ENCODE assay signal across 19 cellular contexts in the genomic region with DNA sequence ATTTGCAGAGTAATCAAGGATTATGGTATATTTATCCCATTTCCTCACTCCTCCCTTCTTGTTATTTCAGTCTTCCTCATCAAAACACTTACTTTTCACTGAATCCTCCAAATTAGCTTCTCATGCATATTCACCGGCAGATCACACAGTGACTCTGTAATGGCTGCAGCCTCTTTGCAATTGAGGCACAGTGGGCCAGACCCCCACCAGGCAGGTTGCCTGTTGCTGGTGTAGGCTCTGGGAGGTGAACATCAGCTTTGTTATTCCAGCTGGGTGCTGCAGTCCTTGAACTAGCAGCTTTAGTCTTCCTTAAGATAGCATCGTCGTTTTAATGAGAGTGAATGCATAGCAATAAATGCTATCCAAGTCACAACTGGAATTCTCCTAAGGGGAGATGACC.
DNase-seq lines count a peak whose midpoint lies in the region; ATAC-seq and TF ChIP-seq lines count a peak whose summit lies in the region.
"Had no signal": no experiment of that assay in that cellular context is flagged by ENCODE, and none has a peak within 500 bp of the region (broad histone marks: within the 10 kb centered on the region; RNA-seq: fewer than 3 reads in every experiment).

No MANE protein-coding gene starts in this region.

- peak; percentile 77 for ATAC-seq in GM23338
- peak; percentile 88 for ATAC-seq in WTC11
- no peak for ATAC-seq in GM19395 (IDR thresholded peaks at IDR 0.05; ENCODE audit: unreplicated experiment)
- ATAC-seq: CD8-positive, alpha-beta T cell; HCT116 had no signal

- H3K9me3 ChIP-seq in OCI-LY1 (ENCODE audit: low read length) (peaks cover 12% of the 10 kb centered on the region), suprapubic skin (no peaks in the 10 kb centered on the region)
- H3K9me3 ChIP-seq: BLaER1, Caco-2 had no signal

- H3F3A ChIP-seq in GM23338 (replicated peaks; ENCODE audit: low read depth) (no peaks in the 10 kb centered on the region), OCI-LY1 (ENCODE audit: insufficient read depth, low read length) (peaks cover 6% of the 10 kb centered on the region; the same call in 1 of the 2 replicates)

- no peak for TF ChIP-seq POLR2A in suprapubic skin (IDR thresholded peaks at IDR 0.05)

- H3K9ac ChIP-seq in OCI-LY1 (ENCODE audit: low read length): no peak overlapping the region
- H3K9ac ChIP-seq: BLaER1, GM23248 had no signal

- POLR2A ChIA-PET in WTC11 (lab: Charles Lee): interaction anchor here (0.5 kb wide), 1 partner anchor 97 kb away, joined by 3 read pairs; no protein-coding TSS in a partner anchor

- no peak overlapping the region for H3K4me2 ChIP-seq in GM23338
- peak overlapping the region; percentile 3; the same call in 1 of the 2 replicates for H3K4me2 ChIP-seq in OCI-LY1 (ENCODE audit: low read length)
- H3K4me2 ChIP-seq: BLaER1 had no signal

- H4K20me1 ChIP-seq in GM23338 (replicated peaks; ENCODE audit: insufficient read depth): no peaks in the 10 kb centered on the region
- H4K20me1 ChIP-seq in OCI-LY1 (ENCODE audit: insufficient read depth, low read length): no peaks in the 10 kb centered on the region
- H4K20me1 ChIP-seq: BLaER1 had no signal

- H3K36me3 ChIP-seq in GM23338 (ENCODE audit: insufficient read depth): no peaks in the 10 kb centered on the region
- H3K36me3 ChIP-seq in OCI-LY1 (ENCODE audit: insufficient read depth, low read length): no peaks in the 10 kb centered on the region; the same call in 1 of the 2 replicates
- H3K36me3 ChIP-seq in suprapubic skin: no peaks in the 10 kb centered on the region
- H3K36me3 ChIP-seq: BLaER1 had no signal

- H3K9me3 Mint-ChIP-seq in GM23338 (0 out of 3 replicates have a peak, but pooled peaks cover 4% of the 10 kb centered on the region), WTC11 (no peaks in the 10 kb centered on the region)
- H3K9me3 Mint-ChIP-seq: CD8-positive, alpha-beta T cell had no signal

- H3K9me2 ChIP-seq in GM23338 (ENCODE audit: insufficient read depth): no peaks in the 10 kb centered on the region
- no peaks in the 10 kb centered on the region for H3K9me2 ChIP-seq in OCI-LY1 (ENCODE audit: low read depth, low read length)

- H3K27ac Mint-ChIP-seq in GM23338 (no peak overlapping the region), WTC11 (peak overlapping the region; percentile 11)
- H3K27ac Mint-ChIP-seq: B cell; CD4-positive, CD25-positive, alpha-beta regulatory T cell; CD8-positive, alpha-beta T cell had no signal

- H3K4me1 ChIP-seq in GM23338 (ENCODE audit: insufficient read depth) (no peaks in the 10 kb centered on the region), OCI-LY1 (ENCODE audit: insufficient read depth, low read length, severe bottlenecking) (peaks cover 44% of the 10 kb centered on the region), suprapubic skin (no peaks in the 10 kb centered on the region)
- H3K4me1 ChIP-seq: BLaER1, Caco-2 had no signal

- H3K27ac ChIP-seq in GM23338 (ENCODE audit: low read depth) (no peak overlapping the region), OCI-LY1 (ENCODE audit: low read depth, low read length, poor library complexity, severe bottlenecking) (no peak overlapping the region), suprapubic skin (no peak overlapping the region)
- H3K27ac ChIP-seq: 22Rv1, BLaER1, C4-2B, GM23248 had no signal

- H3K27me3 ChIP-seq in GM23338 (ENCODE audit: insufficient read depth) (no peaks in the 10 kb centered on the region), OCI-LY1 (ENCODE audit: insufficient read depth, low read length) (no peaks in the 10 kb centered on the region), suprapubic skin (no peaks in the 10 kb centered on the region)
- H3K27me3 ChIP-seq: BLaER1 had no signal

- CTCF ChIA-PET in WTC11 (lab: Charles Lee): no interaction called here

- no peak for TF ChIP-seq EP300 in suprapubic skin (IDR thresholded peaks at IDR 0.05)

- no peak for TF ChIP-seq CTCF in GM23338 (conservative IDR thresholded peaks at IDR 0.05; ENCODE audit: low read depth in 2 of 2)
- TF ChIP-seq CTCF in OCI-LY1 (IDR thresholded peaks at IDR 0.05; ENCODE audit: low read length): no peak
- no peak for TF ChIP-seq CTCF in WTC11 (IDR thresholded peaks at IDR 0.05)
- TF ChIP-seq CTCF in suprapubic skin (IDR thresholded peaks at IDR 0.05): no peak

- 82% methylated on average over 3 of the region's 3 CpGs for WGBS in suprapubic skin

- no peak overlapping the region for H3K4me3 Mint-ChIP-seq in GM23338
- H3K4me3 Mint-ChIP-seq in WTC11: no peak overlapping the region
- H3K4me3 Mint-ChIP-seq: B cell; CD4-positive, CD25-positive, alpha-beta regulatory T cell; CD8-positive, alpha-beta T cell had no signal

- DNase-seq in GM23338 (ENCODE audit: low spot score): peak; percentile 1
- DNase-seq in WTC11 (ENCODE audit: low spot score): peak; percentile 15
- DNase-seq in iPS DF 19.7 (ENCODE audit: low read depth, low spot score): peak; percentile 1
- no peak for DNase-seq in NCI-H1048 (lab: John Stamatoyannopoulos, UW)
- no peak for DNase-seq in SKM-1 treated with dmso at 0.1 percent for 144 hours (lab: John Stamatoyannopoulos, UW; ENCODE audit: unreplicated experiment)
- no peak for DNase-seq in suprapubic skin (ENCODE audit: low spot score in 2 of 2)
- DNase-seq: Caco-2; CD4-positive, CD25-positive, alpha-beta regulatory T cell; CD8-positive, alpha-beta T cell; DMS153; DND-41; GM23248 had no signal

- H3K4me3 ChIP-seq in GM23338 (no peak overlapping the region), OCI-LY1 (ENCODE audit: low read depth, low read length, poor library complexity, severe bottlenecking) (no peak overlapping the region), suprapubic skin (no peak overlapping the region)
- H3K4me3 ChIP-seq: BLaER1, GM23248 had no signal

- H3K36me3 Mint-ChIP-seq in GM23338 (ENCODE audit: low read depth): no peaks in the 10 kb centered on the region
- H3K36me3 Mint-ChIP-seq in WTC11: no peaks in the 10 kb centered on the region
- H3K36me3 Mint-ChIP-seq: CD4-positive, CD25-positive, alpha-beta regulatory T cell; CD8-positive, alpha-beta T cell had no signal

- H3K27me3 Mint-ChIP-seq in GM23338 (ENCODE audit: insufficient read depth, low read depth, poor library complexity): no peaks in the 10 kb centered on the region
- no peaks in the 10 kb centered on the region for H3K27me3 Mint-ChIP-seq in WTC11 (ENCODE audit: low read depth)
- H3K27me3 Mint-ChIP-seq: B cell; CD4-positive, CD25-positive, alpha-beta regulatory T cell had no signal

- H2AFZ ChIP-seq in GM23338 (no peak overlapping the region), OCI-LY1 (ENCODE audit: low read length) (peak overlapping the region; percentile 6)
- H2AFZ ChIP-seq: GM23248 had no signal

- H3K4me1 Mint-ChIP-seq in GM23338 (peaks cover 4% of the 10 kb centered on the region; the same call in 2 of the 3 replicates), WTC11 (peaks cover 5% of the 10 kb centered on the region)
- H3K4me1 Mint-ChIP-seq: B cell; CD4-positive, CD25-positive, alpha-beta regulatory T cell had no signal

- H3K79me2 ChIP-seq in GM23338 (replicated peaks; ENCODE audit: insufficient read depth) (no peaks in the 10 kb centered on the region), OCI-LY1 (ENCODE audit: insufficient read depth, low read length) (no peaks in the 10 kb centered on the region)

TF ChIP-seq in GM23338, 12 proteins besides CTCF, POLR2A, EP300 and RAD21 (continues in another document):
- no peak for TF ChIP-seq CREB1 (CRISPR knock-in tag; IDR thresholded peaks at IDR 0.05; ENCODE audit: low read depth)
- TF ChIP-seq STAT1 (IDR thresholded peaks at IDR 0.05; ENCODE audit: unreplicated experiment): no peak
- TF ChIP-seq EZH2phosphoT487 (IDR thresholded peaks at IDR 0.05; ENCODE audit: unreplicated experiment): no peak
- no peak for TF ChIP-seq ZNF114 (CRISPR knock-in tag; IDR thresholded peaks at IDR 0.05)

TF ChIP-seq in WTC11, 78 proteins besides CTCF, POLR2A, EP300 and RAD21 (continues in another document):
- TF ChIP-seq, protein P1, sequence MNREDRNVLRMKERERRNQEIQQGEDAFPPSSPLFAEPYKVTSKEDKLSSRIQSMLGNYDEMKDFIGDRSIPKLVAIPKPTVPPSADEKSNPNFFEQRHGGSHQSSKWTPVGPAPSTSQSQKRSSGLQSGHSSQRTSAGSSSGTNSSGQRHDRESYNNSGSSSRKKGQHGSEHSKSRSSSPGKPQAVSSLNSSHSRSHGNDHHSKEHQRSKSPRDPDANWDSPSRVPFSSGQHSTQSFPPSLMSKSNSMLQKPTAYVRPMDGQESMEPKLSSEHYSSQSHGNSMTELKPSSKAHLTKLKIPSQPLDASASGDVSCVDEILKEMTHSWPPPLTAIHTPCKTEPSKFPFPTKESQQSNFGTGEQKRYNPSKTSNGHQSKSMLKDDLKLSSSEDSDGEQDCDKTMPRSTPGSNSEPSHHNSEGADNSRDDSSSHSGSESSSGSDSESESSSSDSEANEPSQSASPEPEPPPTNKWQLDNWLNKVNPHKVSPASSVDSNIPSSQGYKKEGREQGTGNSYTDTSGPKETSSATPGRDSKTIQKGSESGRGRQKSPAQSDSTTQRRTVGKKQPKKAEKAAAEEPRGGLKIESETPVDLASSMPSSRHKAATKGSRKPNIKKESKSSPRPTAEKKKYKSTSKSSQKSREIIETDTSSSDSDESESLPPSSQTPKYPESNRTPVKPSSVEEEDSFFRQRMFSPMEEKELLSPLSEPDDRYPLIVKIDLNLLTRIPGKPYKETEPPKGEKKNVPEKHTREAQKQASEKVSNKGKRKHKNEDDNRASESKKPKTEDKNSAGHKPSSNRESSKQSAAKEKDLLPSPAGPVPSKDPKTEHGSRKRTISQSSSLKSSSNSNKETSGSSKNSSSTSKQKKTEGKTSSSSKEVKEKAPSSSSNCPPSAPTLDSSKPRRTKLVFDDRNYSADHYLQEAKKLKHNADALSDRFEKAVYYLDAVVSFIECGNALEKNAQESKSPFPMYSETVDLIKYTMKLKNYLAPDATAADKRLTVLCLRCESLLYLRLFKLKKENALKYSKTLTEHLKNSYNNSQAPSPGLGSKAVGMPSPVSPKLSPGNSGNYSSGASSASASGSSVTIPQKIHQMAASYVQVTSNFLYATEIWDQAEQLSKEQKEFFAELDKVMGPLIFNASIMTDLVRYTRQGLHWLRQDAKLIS (CRISPR knock-in tag; IDR thresholded peaks at IDR 0.05; ENCODE audit: borderline replicate concordance): no peak
- TF ChIP-seq, protein P2, sequence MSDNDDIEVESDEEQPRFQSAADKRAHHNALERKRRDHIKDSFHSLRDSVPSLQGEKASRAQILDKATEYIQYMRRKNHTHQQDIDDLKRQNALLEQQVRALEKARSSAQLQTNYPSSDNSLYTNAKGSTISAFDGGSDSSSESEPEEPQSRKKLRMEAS (CRISPR knock-in tag; IDR thresholded peaks at IDR 0.05): no peak
- no peak for TF ChIP-seq FOXJ3 (CRISPR knock-in tag; IDR thresholded peaks at IDR 0.05; ENCODE audit: borderline replicate concordance)
- no peak for TF ChIP-seq JUN (CRISPR knock-in tag; IDR thresholded peaks at IDR 0.05)
- no peak for TF ChIP-seq RELA (CRISPR knock-in tag; IDR thresholded peaks at IDR 0.05; ENCODE audit: borderline replicate concordance)
- TF ChIP-seq FOXK1 (CRISPR knock-in tag; IDR thresholded peaks at IDR 0.05): no peak
- TF ChIP-seq ZNF138 (CRISPR knock-in tag; conservative IDR thresholded peaks at IDR 0.05): no peak

Comparison
In these comparisons a context has a peak if more than half of its experiments do, and no peak if none do; other contexts are left out.
1. DNase-seq: peak in GM23338 (single experiment), WTC11 (single experiment) and iPS DF 19.7 (single experiment); none in NCI-H1048 (single experiment), SKM-1 treated with dmso at 0.1 percent for 144 hours (single experiment) and suprapubic skin (0 of 2).